Comparison of ENCODE assay signal across 36 cellular contexts in the genomic region with DNA sequence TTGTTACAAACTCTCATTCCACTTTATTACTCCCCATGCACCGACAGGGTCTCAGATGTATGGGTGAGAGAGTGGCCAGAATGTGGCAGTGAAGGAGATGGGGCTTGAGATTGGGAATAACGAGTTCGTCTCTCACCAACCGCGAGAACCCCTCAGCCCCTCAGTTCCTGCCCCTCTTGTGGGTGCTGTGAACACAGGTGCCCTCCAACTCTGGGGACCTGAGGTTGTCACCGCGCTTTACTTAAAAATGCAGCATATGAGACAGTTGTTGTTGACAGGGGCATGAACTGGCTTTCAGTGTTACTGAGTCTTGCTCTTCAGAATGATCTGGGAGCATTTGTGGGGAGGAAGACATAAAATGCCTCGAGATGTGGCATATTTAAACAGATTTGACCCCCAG.
DNase-seq lines count a peak whose midpoint lies in the region; ATAC-seq, FAIRE-seq and TF ChIP-seq lines count a peak whose summit lies in the region.
"Had no signal": no experiment of that assay in that cellular context is flagged by ENCODE, and none has a peak within 500 bp of the region (broad histone marks: within the 10 kb centered on the region; RNA-seq: fewer than 3 reads in every experiment).

No MANE protein-coding gene starts in this region.

- no peak overlapping the region for H2BK120ac ChIP-seq in H9 (ENCODE audit: low read depth, low read length, poor library complexity, severe bottlenecking)
- H2BK120ac ChIP-seq in H1 (replicated peaks; ENCODE audit: low read depth, low read length), result no peak overlapping the region

- H2AFZ ChIP-seq in DND-41 (ENCODE audit: low read depth, low read length), result peak overlapping the region; percentile 37; the same call in 1 of the 2 replicates
- no peak overlapping the region for H2AFZ ChIP-seq in H9 (ENCODE audit: low read length)
- no peak overlapping the region for H2AFZ ChIP-seq in H1 (ENCODE audit: low read length)

- no CpG with 5 or more reads among the region's 8 CpGs for WGBS in H9 (ENCODE audit: extremely low coverage, insufficient read length, low lambda C conversion rate)
- WGBS in H1 (ENCODE audit: extremely low coverage in 1 of 2, insufficient coverage in 1 of 2, insufficient read length in 1 of 2, insufficient replicate concordance in 2 of 2, low coverage in 1 of 2, low lambda C conversion rate in 2 of 2, missing lambda C conversion rate in 1 of 2), 2 experiments, result 92% methylated on average over 4 of the region's 8 CpGs; no CpG with 5 or more reads in 1 of the 2 experiments

- H2BK5ac ChIP-seq in H9 (ENCODE audit: insufficient read length, low read length), result no peak overlapping the region
- H2BK5ac ChIP-seq in H1 (ENCODE audit: low read depth, low read length), result no peak overlapping the region

- H3K36me3 ChIP-seq in DND-41 (ENCODE audit: insufficient read depth, low read length) (no peaks in the 10 kb centered on the region), H1 (ENCODE audit: control insufficient read depth in 2 of 4, insufficient read depth in 4 of 4, low read length in 3 of 4) (no peaks in the 10 kb centered on the region)
- H3K36me3 ChIP-seq: BE2C; BLaER1; BLaER1 treated with 17β-estradiol and CSF1 and Interleukin-3, amounts not matched to agents 10 nM and 100 nM had no signal

- H3K14ac ChIP-seq in H9 (ENCODE audit: insufficient read depth, low read length), result no peak overlapping the region; the same call in 1 of the 2 replicates
- no peak overlapping the region for H3K14ac ChIP-seq in H1 (ENCODE audit: insufficient read length)

- no peaks in the 10 kb centered on the region for H3K23me2 ChIP-seq in H9 (ENCODE audit: insufficient read length, low read depth, low read length, poor library complexity, severe bottlenecking)
- no peaks in the 10 kb centered on the region for H3K23me2 ChIP-seq in H1 (ENCODE audit: low read depth, low read length)

- CTCF ChIA-PET in H1 (lab: Charles Lee; ENCODE audit: partially characterized antibody), result no interaction called here

- H4K8ac ChIP-seq in H9 (replicated peaks; ENCODE audit: insufficient read length, low read depth, low read length) (no peak overlapping the region), H1 (ENCODE audit: extremely low read depth, insufficient read depth, low read length) (no peak overlapping the region)

- H3K27ac ChIP-seq in DND-41 (ENCODE audit: low read length) (peak overlapping the region; percentile 75), H9 (ENCODE audit: insufficient read length, low read depth, low read length) (no peak overlapping the region), H1 (ENCODE audit: low read depth, low read length) (no peak overlapping the region)
- H3K27ac ChIP-seq: 22Rv1; A549; BLaER1; BLaER1 treated with 17β-estradiol and CSF1 and Interleukin-3, amounts not matched to agents 10 nM and 100 nM; C4-2B had no signal

- H3K23ac ChIP-seq in H9 (ENCODE audit: insufficient read length, low read depth, low read length), result no peak overlapping the region
- no peak overlapping the region for H3K23ac ChIP-seq in H1 (ENCODE audit: insufficient read length)

- peak; percentile 43 for DNase-seq in cardiac septum (ENCODE audit: low spot score)
- no peak for DNase-seq in Right ventricle myocardium inferior (ENCODE audit: missing footprints)
- peak; percentile 76 for DNase-seq in DND-41
- no peak for DNase-seq in H9
- no peak for DNase-seq in H1 (ENCODE audit: low read depth in 1 of 2, low spot score in 2 of 2)
- no peak for DNase-seq in NOMO-1 (lab: John Stamatoyannopoulos, UW; ENCODE audit: unreplicated experiment in 2 of 2)
- DNase-seq: 8988T; ACHN; AML-193; BE2C; C1 segment of cervical spinal cord; Caco-2; Calu3; CD4-positive, alpha-beta memory T cell; CD4-positive, alpha-beta T cell; CD4-positive, CD25-positive, alpha-beta regulatory T cell; CD8-positive, alpha-beta memory T cell; COR-L47; DMS 273 treated with DMSO at 0.1 percent for 48 hours; DMS153; DMS53; DMS79; DMS79 treated with DMSO at 0.1 percent for 48 hours; EL had no signal

- H3K18ac ChIP-seq in H9 (ENCODE audit: insufficient read length, low read depth, low read length) (no peak overlapping the region), H1 (ENCODE audit: extremely low read depth, low read length) (no peak overlapping the region)

- no peak overlapping the region for H3K4me2 ChIP-seq in DND-41 (ENCODE audit: insufficient read depth, low read length)
- H3K4me2 ChIP-seq in H9 (ENCODE audit: insufficient read depth, insufficient read length, low read length), result no peak overlapping the region
- H3K4me2 ChIP-seq in H1 (ENCODE audit: insufficient read depth in 1 of 2, low read depth in 2 of 2, low read length in 2 of 2), result no peak overlapping the region
- H3K4me2 ChIP-seq: A549, BLaER1 had no signal

- H3K4me3 Mint-ChIP-seq in H9, result no peak overlapping the region
- H3K4me3 Mint-ChIP-seq: B cell; CD14-positive monocyte; CD4-positive, alpha-beta memory T cell; CD4-positive, alpha-beta T cell; CD4-positive, CD25-positive, alpha-beta regulatory T cell; CD8-positive, alpha-beta memory T cell; CD8-positive, alpha-beta T cell had no signal

- H3K4me3 ChIP-seq in DND-41 (ENCODE audit: low read depth in 1 of 2, low read length in 2 of 2), result no peak overlapping the region
- H3K4me3 ChIP-seq in H1 (ENCODE audit: extremely low read depth in 1 of 4, insufficient read depth in 2 of 4, low read depth in 3 of 4, low read length in 4 of 4), result no peak overlapping the region
- H3K4me3 ChIP-seq: A549; BLaER1; BLaER1 treated with 17β-estradiol and CSF1 and Interleukin-3, amounts not matched to agents 10 nM and 100 nM had no signal

- peaks cover 64% of the 10 kb centered on the region for H3K4me1 ChIP-seq in DND-41 (ENCODE audit: insufficient read depth, low read length)
- no peaks in the 10 kb centered on the region for H3K4me1 ChIP-seq in H9 (ENCODE audit: insufficient read depth, low read length)
- H3K4me1 ChIP-seq in H1 (replicated peaks in 1 of 4; ENCODE audit: control insufficient read depth in 3 of 4, insufficient read depth in 4 of 4, low read length in 3 of 4), result peaks cover 0 to 8% (median 4%) of the 10 kb centered on the region in 4 experiments; a peak in 4 of 7 replicates
- H3K4me1 ChIP-seq: A549, BE2C, Caco-2 had no signal

- H3K9ac ChIP-seq in DND-41 (ENCODE audit: low read depth, low read length), result peak overlapping the region; percentile 31; the same call in 1 of the 2 replicates
- no peak overlapping the region for H3K9ac ChIP-seq in H9 (ENCODE audit: extremely low read depth, insufficient read length, low read length)
- no peak overlapping the region for H3K9ac ChIP-seq in H1 (replicated peaks in 1 of 4; ENCODE audit: extremely low read depth in 1 of 4, low read depth in 3 of 4, low read length in 3 of 4)
- H3K9ac ChIP-seq: BLaER1; BLaER1 treated with 17β-estradiol and CSF1 and Interleukin-3, amounts not matched to agents 10 nM and 100 nM had no signal

- POLR2A ChIA-PET in H1 (lab: Charles Lee; ENCODE audit: partially characterized antibody), result no interaction called here

- H3K27me3 ChIP-seq in DND-41 (ENCODE audit: insufficient read depth, low read length, poor library complexity), result no peaks in the 10 kb centered on the region
- H3K27me3 ChIP-seq in H9 (ENCODE audit: insufficient read depth, low read length), result no peaks in the 10 kb centered on the region
- H3K27me3 ChIP-seq in H1 (replicated peaks in 1 of 4; ENCODE audit: control insufficient read depth in 3 of 4, extremely low read depth in 1 of 4, insufficient read depth in 3 of 4, low read length in 3 of 4), result no peaks in the 10 kb centered on the region
- H3K27me3 ChIP-seq: BE2C; BLaER1; BLaER1 treated with 17β-estradiol and CSF1 and Interleukin-3, amounts not matched to agents 10 nM and 100 nM had no signal

- TF ChIP-seq EP300 in H1 (IDR thresholded peaks at IDR 0.05; ENCODE audit: borderline replicate concordance in 1 of 2, low read depth in 2 of 2, low read length in 2 of 2), result no peak

- H3K79me1 ChIP-seq in H9 (ENCODE audit: insufficient read depth, low read depth, low read length, poor library complexity, severe bottlenecking) (no peaks in the 10 kb centered on the region), H1 (ENCODE audit: low read depth, low read length) (no peaks in the 10 kb centered on the region)

- H4K20me1 ChIP-seq in DND-41 (ENCODE audit: insufficient read depth, low read length) (no peaks in the 10 kb centered on the region), H9 (ENCODE audit: control insufficient read depth, insufficient read depth, insufficient read length) (no peaks in the 10 kb centered on the region), H1 (replicated peaks in 1 of 2; ENCODE audit: control insufficient read depth in 1 of 2, insufficient read depth in 2 of 2, low read length in 2 of 2) (no peaks in the 10 kb centered on the region)

- H2BK15ac ChIP-seq in H9 (ENCODE audit: low read depth, low read length), result peak overlapping the region; percentile 12; the same call in 1 of the 2 replicates
- no peak overlapping the region for H2BK15ac ChIP-seq in H1 (ENCODE audit: low read length)

- TF ChIP-seq POLR2A in H1 (IDR thresholded peaks at IDR 0.05; ENCODE audit: control extremely low read depth in 1 of 2, low read depth in 2 of 2, low read length in 2 of 2), result no peak

- peaks cover 17 to 21% of the 10 kb centered on the region in 2 experiments for H3K4me1 Mint-ChIP-seq in H9
- H3K4me1 Mint-ChIP-seq: B cell; CD14-positive monocyte; CD4-positive, CD25-positive, alpha-beta regulatory T cell; CD8-positive, alpha-beta memory T cell had no signal

- H3K27me3 Mint-ChIP-seq in H9 (ENCODE audit: low read depth), result peaks cover 10% of the 10 kb centered on the region

- H4K5ac ChIP-seq in H9 (ENCODE audit: insufficient read length, low read depth, low read length) (no peak overlapping the region), H1 (ENCODE audit: insufficient read length, low read depth, low read length) (no peak overlapping the region)

- H3K79me2 ChIP-seq in DND-41 (ENCODE audit: insufficient read depth, low read length), result no peaks in the 10 kb centered on the region
- H3K79me2 ChIP-seq in H9 (ENCODE audit: insufficient read depth, low read length), result no peaks in the 10 kb centered on the region
- H3K79me2 ChIP-seq in H1 (ENCODE audit: control insufficient read depth in 1 of 2, insufficient read depth in 2 of 2, low read length in 2 of 2), result no peaks in the 10 kb centered on the region

- no peak overlapping the region for H4K91ac ChIP-seq in H9 (ENCODE audit: insufficient read length, low read depth, low read length)
- no peak overlapping the region for H4K91ac ChIP-seq in H1 (replicated peaks; ENCODE audit: insufficient read length, low read length)

- H3K27ac Mint-ChIP-seq in H9, result no peak overlapping the region; a peak in 1 of 7 replicates
- H3K27ac Mint-ChIP-seq: B cell; CD14-positive monocyte; CD4-positive, alpha-beta memory T cell; CD4-positive, alpha-beta T cell; CD4-positive, CD25-positive, alpha-beta regulatory T cell; CD8-positive, alpha-beta memory T cell; CD8-positive, alpha-beta T cell had no signal

- intact Hi-C loops in cardiac septum (cut with DNase I) (no loop called here), Right ventricle myocardium inferior (cut with DNase I) (no loop called here)

- H2AK5ac ChIP-seq in H9 (ENCODE audit: insufficient read length, low read length) (no peak overlapping the region), H1 (ENCODE audit: low read depth, low read length) (no peak overlapping the region)

- H3K9me3 ChIP-seq in DND-41 (ENCODE audit: insufficient read depth, low read length, severe bottlenecking) (no peaks in the 10 kb centered on the region), H9 (ENCODE audit: control insufficient read depth, low read depth, low read length) (no peaks in the 10 kb centered on the region), H1 (ENCODE audit: insufficient read depth in 2 of 2, low read depth in 1 of 2, low read length in 1 of 2) (no peaks in the 10 kb centered on the region)
- H3K9me3 ChIP-seq: A549, BE2C, Caco-2 had no signal

- H3K56ac ChIP-seq in H9 (ENCODE audit: insufficient read length, low read depth, low read length) (no peak overlapping the region), H1 (replicated peaks; ENCODE audit: insufficient read length, low read depth, low read length) (no peak overlapping the region)

- H2BK20ac ChIP-seq in H9 (ENCODE audit: low read depth, low read length, poor library complexity, severe bottlenecking), result no peak overlapping the region
- H2BK20ac ChIP-seq in H1 (ENCODE audit: low read length), result no peak overlapping the region

- ATAC-seq in Right ventricle myocardium inferior, result no peak
- ATAC-seq in DND-41 (ENCODE audit: insufficient read depth, low read depth), result peak; percentile 54
- no peak for ATAC-seq in GM18907 (IDR thresholded peaks at IDR 0.05; ENCODE audit: unreplicated experiment)
- no peak for ATAC-seq in HG03175 (IDR thresholded peaks at IDR 0.05; ENCODE audit: unreplicated experiment)
- ATAC-seq: A549; CD8-positive, alpha-beta T cell had no signal

- no peak for TF ChIP-seq RAD21 in H1 (IDR thresholded peaks at IDR 0.05 in 1 of 2, conservative IDR thresholded peaks at IDR 0.05 in 1 of 2; ENCODE audit: low read depth in 2 of 2, low read length in 2 of 2)

- H3K4ac ChIP-seq in H9 (ENCODE audit: low read depth, low read length) (no peak overlapping the region), H1 (replicated peaks; ENCODE audit: insufficient read length, low read depth, low read length) (no peak overlapping the region)

- TF ChIP-seq CTCF in DND-41 (IDR thresholded peaks at IDR 0.05; ENCODE audit: borderline replicate concordance, extremely low read depth, low read length, poor library complexity, severe bottlenecking), result no peak
- no peak for TF ChIP-seq CTCF in H9 (conservative IDR thresholded peaks at IDR 0.05)
- TF ChIP-seq CTCF in H1 (IDR thresholded peaks at IDR 0.05; ENCODE audit: control extremely low read depth in 1 of 3, insufficient read depth in 1 of 3, low read depth in 1 of 3, low read length in 3 of 3), result no peak

- H2BK12ac ChIP-seq in H9 (ENCODE audit: insufficient read length, low read depth, low read length) (no peak overlapping the region), H1 (ENCODE audit: low read depth, low read length) (0 out of 2 replicates have a peak overlapping the region, but pooled peaks have one; percentile 71)

- H3K36me3 Mint-ChIP-seq in H9 (ENCODE audit: insufficient read depth in 1 of 3, low read depth in 3 of 3), result no peaks in the 10 kb centered on the region
- H3K36me3 Mint-ChIP-seq: CD14-positive monocyte; CD4-positive, alpha-beta memory T cell; CD4-positive, CD25-positive, alpha-beta regulatory T cell; CD8-positive, alpha-beta memory T cell; CD8-positive, alpha-beta T cell had no signal

- FAIRE-seq in H1 (lab: Jason Lieb, UNC), result no peak
- FAIRE-seq: A204.1, A549, D721Med had no signal

- no peak overlapping the region for H3T11ph ChIP-seq in H9 (ENCODE audit: low read length)

- no peaks in the 10 kb centered on the region; a peak in 2 of 5 replicates for H3K9me3 Mint-ChIP-seq in H9
- H3K9me3 Mint-ChIP-seq: CD4-positive, alpha-beta T cell; CD8-positive, alpha-beta memory T cell; CD8-positive, alpha-beta T cell had no signal

Comparison
In these comparisons a context has a peak if more than half of its experiments do, and no peak if none do; other contexts are left out.
1. DNase-seq: peak in cardiac septum (single experiment) and DND-41 (single experiment); none in Right ventricle myocardium inferior (single experiment), H9 (single experiment), H1 (0 of 2) and NOMO-1 (0 of 2).